ENCODE assay signal across 11 cellular contexts in genomic region chr6:154197176-154197850, GRCh38.
DNase-seq lines count a peak whose midpoint lies in the region; TF ChIP-seq lines count a peak whose summit lies in the region.
"Had no signal": no experiment of that assay in that cellular context is flagged by ENCODE, and none has a peak within 500 bp of the region (broad histone marks: within the 10 kb centered on the region; RNA-seq: fewer than 3 reads in every experiment).

No MANE protein-coding gene starts in this region.

- H3K4me1 ChIP-seq in mesenchymal stem cell (ENCODE audit: control insufficient read depth, insufficient read depth, low read depth, low read length) (no peaks in the 10 kb centered on the region), A673 (ENCODE audit: insufficient read depth, low read length, poor library complexity, severe bottlenecking) (no peaks in the 10 kb centered on the region), vagina (no peaks in the 10 kb centered on the region)

- no peak overlapping the region for H4K8ac ChIP-seq in mesenchymal stem cell (ENCODE audit: low read length)

- no peak overlapping the region for H2AK5ac ChIP-seq in mesenchymal stem cell (ENCODE audit: low read length, severe bottlenecking)

- no peak for TF ChIP-seq POLR2A in vagina (IDR thresholded peaks at IDR 0.05)

- no peak overlapping the region for H2BK5ac ChIP-seq in mesenchymal stem cell (ENCODE audit: low read depth, low read length, poor library complexity, severe bottlenecking)

- no peak for TF ChIP-seq CTCF in AG09319 (IDR thresholded peaks at IDR 0.05; ENCODE audit: low read depth, low read length)
- TF ChIP-seq CTCF in A673 (conservative IDR thresholded peaks at IDR 0.05; ENCODE audit: low read depth, low read length) = no peak
- no peak for TF ChIP-seq CTCF in vagina (IDR thresholded peaks at IDR 0.05)

- CTCF ChIA-PET in A673 (lab: Charles Lee) = no interaction called here

- H3K79me1 ChIP-seq in mesenchymal stem cell (replicated peaks; ENCODE audit: low read length, poor library complexity, severe bottlenecking) = no peaks in the 10 kb centered on the region

- no peak overlapping the region for H3K27ac ChIP-seq in mesenchymal stem cell (ENCODE audit: low read length, poor library complexity, severe bottlenecking)
- H3K27ac ChIP-seq in A673 (ENCODE audit: low read depth, low read length, poor library complexity, severe bottlenecking) = no peak overlapping the region
- H3K27ac ChIP-seq in vagina = no peak overlapping the region
- H3K27ac ChIP-seq: stomach had no signal

- intact Hi-C loops in A673 (cut with micrococcal nuclease; ENCODE audit: unreplicated experiment) (no loop called here), cardiac septum (cut with DNase I) (no loop called here), vagina (cut with DNase I) (no loop called here)

- H3K23ac ChIP-seq in mesenchymal stem cell (ENCODE audit: low read length in 2 of 2) = no peak overlapping the region

- no peak overlapping the region for H4K91ac ChIP-seq in mesenchymal stem cell (ENCODE audit: low read length)

- BruUV-seq in A673 (replicated peaks; lab: Mats Ljungman, UMichigan) = no TSS peak

- H2BK120ac ChIP-seq in mesenchymal stem cell (ENCODE audit: low read depth, low read length) = no peak overlapping the region

- H3K9ac ChIP-seq in mesenchymal stem cell (ENCODE audit: low read length) = peak overlapping the region; percentile 39

- no peak overlapping the region for H3K4me2 ChIP-seq in mesenchymal stem cell (ENCODE audit: low read length, poor library complexity, severe bottlenecking)

- no peak overlapping the region for H3K14ac ChIP-seq in mesenchymal stem cell (ENCODE audit: low read length in 2 of 2)

- DNase-seq in AG09319 (ENCODE audit: extremely low read depth, low read depth) = peak; percentile 77
- DNase-seq in GM04504 (ENCODE audit: low read depth) = peak; percentile 26
- peak; percentile 42 for DNase-seq in astrocyte of the hippocampus (ENCODE audit: low read depth, low spot score)
- DNase-seq in mesenchymal stem cell = peak; percentile 26
- no peak for DNase-seq in A673 (ENCODE audit: low spot score)
- DNase-seq in cardiac septum (ENCODE audit: low spot score) = no peak
- no peak for DNase-seq in vagina (ENCODE audit: extremely low spot score in 2 of 2)
- no peak for DNase-seq in NCI-H2081 (lab: John Stamatoyannopoulos, UW)
- DNase-seq: NCI-H524 treated with DMSO at 0.1 percent for 48 hours, stomach had no signal

- POLR2A ChIA-PET in A673 (lab: Charles Lee; ENCODE audit: low non-redundant PET) = no interaction called here

- H3K27me3 ChIP-seq in mesenchymal stem cell (ENCODE audit: control insufficient read depth in 1 of 2, insufficient read depth in 1 of 2, low read length in 2 of 2) (no peaks in the 10 kb centered on the region), A673 (replicated peaks; ENCODE audit: insufficient read depth, low read depth, low read length, poor library complexity) (no peaks in the 10 kb centered on the region), vagina (no peaks in the 10 kb centered on the region)
- H3K27me3 ChIP-seq: stomach had no signal

- H2BK12ac ChIP-seq in mesenchymal stem cell (ENCODE audit: low read length in 2 of 2) = no peak overlapping the region

- no peak overlapping the region for H3K4ac ChIP-seq in mesenchymal stem cell (ENCODE audit: low read depth in 1 of 2, low read length in 2 of 2)

- H3K4me3 ChIP-seq in mesenchymal stem cell (ENCODE audit: insufficient read depth in 1 of 2, low read depth in 1 of 2, low read length in 2 of 2) = peak overlapping the region in 1 of 2 experiments; percentile 11
- no peak overlapping the region for H3K4me3 ChIP-seq in A673 (ENCODE audit: low read depth, low read length, poor library complexity, severe bottlenecking)
- H3K4me3 ChIP-seq in vagina = no peak overlapping the region
- H3K4me3 ChIP-seq: skin epidermis, stomach had no signal

- H3K36me3 ChIP-seq in mesenchymal stem cell (ENCODE audit: control insufficient read depth in 1 of 2, insufficient read depth in 2 of 2, low read depth in 1 of 2, low read length in 2 of 2) (no peaks in the 10 kb centered on the region), A673 (ENCODE audit: insufficient read depth, low read length, poor library complexity, severe bottlenecking) (no peaks in the 10 kb centered on the region), vagina (no peaks in the 10 kb centered on the region)
- H3K36me3 ChIP-seq: stomach had no signal

- no peak overlapping the region for H2AFZ ChIP-seq in mesenchymal stem cell (ENCODE audit: low read depth, low read length)

- H2BK15ac ChIP-seq in mesenchymal stem cell (ENCODE audit: low read depth, poor library complexity, severe bottlenecking) = no peak overlapping the region

- no peaks in the 10 kb centered on the region for H3K9me3 ChIP-seq in mesenchymal stem cell (ENCODE audit: control insufficient read depth, low read length)
- no peaks in the 10 kb centered on the region for H3K9me3 ChIP-seq in A673 (ENCODE audit: low read depth, low read length, poor library complexity, severe bottlenecking)
- H3K9me3 ChIP-seq in vagina = no peaks in the 10 kb centered on the region
- H3K9me3 ChIP-seq: stomach had no signal

- no peak overlapping the region for H3K18ac ChIP-seq in mesenchymal stem cell (ENCODE audit: low read depth in 1 of 2, low read length in 2 of 2)

Comparison
In these comparisons a context has a peak if more than half of its experiments do, and no peak if none do; other contexts are left out.
1. DNase-seq: peak in AG09319 (single experiment), GM04504 (single experiment), astrocyte of the hippocampus (single experiment) and mesenchymal stem cell (single experiment); none in A673 (single experiment), cardiac septum (single experiment), vagina (0 of 2) and NCI-H2081 (0 of 2).